ENCODE assay signal across 9 cellular contexts in genomic region chr10:86137561-86137960, GRCh38.
"Had no signal": no experiment of that assay in that cellular context is flagged by ENCODE, and none has a peak within 500 bp of the region (broad histone marks: within the 10 kb centered on the region; RNA-seq: fewer than 3 reads in every experiment).

No MANE protein-coding gene starts in this region.

- H3K4me3 ChIP-seq: GM23248, GM23338, HAP-1 had no signal

- H3K4me1 ChIP-seq: HAP-1 had no signal

- H3K27ac Mint-ChIP-seq: GM23338, HFFc6 had no signal

- H3K9me3 ChIP-seq: HAP-1 had no signal

- H3K4me1 Mint-ChIP-seq: GM23338 had no signal

- ATAC-seq: GM23338, HCT116 had no signal

- DNase-seq: GM23248, GOT3, H7, H9, HCEC 1CT, HFFc6 had no signal

- H3K4me3 Mint-ChIP-seq: GM23338, H9, HFFc6 had no signal

- H3K36me3 ChIP-seq: HAP-1 had no signal

- H3K27ac ChIP-seq: GM23248 had no signal

- H3K9me3 Mint-ChIP-seq: H9 had no signal
